In genomic region chr18:23958036-23958435, GRCh38 we compare ENCODE assay signal across 16 cellular contexts. TPM values are rescaled to one million over a fixed set of nuclear protein-coding genes. Genes with fewer than 3 reads are reported as not detected.
DNase-seq lines count a peak whose midpoint lies in the region; ATAC-seq lines count a peak whose summit lies in the region.
"Had no signal": no experiment of that assay in that cellular context is flagged by ENCODE, and none has a peak within 500 bp of the region (broad histone marks: within the 10 kb centered on the region; RNA-seq: fewer than 3 reads in every experiment).

No MANE protein-coding gene starts in this region.

- H3K27ac Mint-ChIP-seq in CD8-positive, alpha-beta memory T cell = no peak overlapping the region
- H3K27ac Mint-ChIP-seq: activated CD4-positive, alpha-beta memory T cell treated with anti-CD3 and anti-CD28 coated beads for 36 hours; activated naive CD4-positive, alpha-beta T cell treated with anti-CD3 and anti-CD28 coated beads, Interleukin-2, amount 10 ng/mL, durations not matched to agents 7 days and 5 days; T-helper 17 cell had no signal

- H3K9ac ChIP-seq in GM23248 = no peak overlapping the region
- H3K9ac ChIP-seq in rectal smooth muscle tissue (ENCODE audit: low read length) = no peak overlapping the region

- no peaks in the 10 kb centered on the region for H3K79me2 ChIP-seq in GM23248 (ENCODE audit: insufficient read depth)
- H3K79me2 ChIP-seq: hepatocyte had no signal

- ATAC-seq in GM19467 (IDR thresholded peaks at IDR 0.05; ENCODE audit: unreplicated experiment) (no peak), HG03442 (IDR thresholded peaks at IDR 0.05; ENCODE audit: unreplicated experiment) (no peak)
- ATAC-seq: T-helper 17 cell had no signal

- POLR2A ChIA-PET in CD8-positive, alpha-beta memory T cell (lab: Charles Lee) = no interaction called here

- H3K27me3 ChIP-seq in GM23248 (replicated peaks; ENCODE audit: insufficient read depth) (no peaks in the 10 kb centered on the region), rectal smooth muscle tissue (ENCODE audit: control insufficient read depth, insufficient read depth, low read length) (no peaks in the 10 kb centered on the region)
- H3K27me3 ChIP-seq in CD8-positive, alpha-beta memory T cell (ENCODE audit: insufficient read depth, low read length, poor library complexity, severe bottlenecking) = no peaks in the 10 kb centered on the region
- H3K27me3 ChIP-seq: hepatocyte had no signal

- DNase-seq in GM23248 = peak; percentile 52
- peak; percentile 66 for DNase-seq in cerebellum (ENCODE audit: low spot score)
- peak; percentile 31 for DNase-seq in inferior parietal cortex (ENCODE audit: extremely low spot score)
- no peak for DNase-seq in CD8-positive, alpha-beta memory T cell
- no peak for DNase-seq in ecto neural progenitor cell (ENCODE audit: low spot score)
- DNase-seq: activated CD4-positive, alpha-beta memory T cell treated with anti-CD3 and anti-CD28 coated beads for 36 hours; activated naive CD4-positive, alpha-beta T cell treated with anti-CD3 and anti-CD28 coated beads, Interleukin-2, amount 10 ng/mL, durations not matched to agents 7 days and 5 days; DMS79 treated with DMSO at 0.1 percent for 48 hours; Karpas-422; OCI-M1; small intestine; T-helper 17 cell had no signal

- H3K4me3 ChIP-seq in GM23248 (no peak overlapping the region), rectal smooth muscle tissue (ENCODE audit: low read length) (no peak overlapping the region)
- no peak overlapping the region for H3K4me3 ChIP-seq in CD8-positive, alpha-beta memory T cell (ENCODE audit: low read length)
- H3K4me3 ChIP-seq: hepatocyte had no signal

- H3K4me3 Mint-ChIP-seq in CD8-positive, alpha-beta memory T cell = no peak overlapping the region
- H3K4me3 Mint-ChIP-seq: activated CD4-positive, alpha-beta memory T cell treated with anti-CD3 and anti-CD28 coated beads for 36 hours; activated naive CD4-positive, alpha-beta T cell treated with anti-CD3 and anti-CD28 coated beads, Interleukin-2, amount 10 ng/mL, durations not matched to agents 7 days and 5 days; T-helper 17 cell had no signal

- CTCF ChIA-PET in CD8-positive, alpha-beta memory T cell (lab: Charles Lee) = no interaction called here

- no peaks in the 10 kb centered on the region for H3K36me3 Mint-ChIP-seq in CD8-positive, alpha-beta memory T cell
- H3K36me3 Mint-ChIP-seq: activated CD4-positive, alpha-beta memory T cell treated with anti-CD3 and anti-CD28 coated beads for 36 hours; activated naive CD4-positive, alpha-beta T cell treated with anti-CD3 and anti-CD28 coated beads, Interleukin-2, amount 10 ng/mL, durations not matched to agents 7 days and 5 days had no signal

- H3K9me3 ChIP-seq in GM23248 (ENCODE audit: low read depth) = no peaks in the 10 kb centered on the region
- H3K9me3 ChIP-seq in CD8-positive, alpha-beta memory T cell (ENCODE audit: low read length) = no peaks in the 10 kb centered on the region

- in situ Hi-C loops in GM23248 (cut with MboI) = no loop called here

- H3K27ac ChIP-seq in GM23248 (no peak overlapping the region), rectal smooth muscle tissue (ENCODE audit: low read depth, low read length) (peak overlapping the region; percentile 54)
- no peak overlapping the region for H3K27ac ChIP-seq in CD8-positive, alpha-beta memory T cell (ENCODE audit: low read depth, low read length)
- H3K27ac ChIP-seq: hepatocyte had no signal

- H2AFZ ChIP-seq in GM23248 = no peak overlapping the region
- H2AFZ ChIP-seq: hepatocyte had no signal

- peaks cover 0 to 4% of the 10 kb centered on the region in 2 donors for H3K27me3 Mint-ChIP-seq in CD8-positive, alpha-beta memory T cell
- H3K27me3 Mint-ChIP-seq: T-helper 17 cell had no signal

- no peaks in the 10 kb centered on the region for H3K36me3 ChIP-seq in GM23248 (ENCODE audit: low read depth)
- no peaks in the 10 kb centered on the region for H3K36me3 ChIP-seq in rectal smooth muscle tissue (ENCODE audit: control insufficient read depth, insufficient read depth, low read length)
- no peaks in the 10 kb centered on the region for H3K36me3 ChIP-seq in CD8-positive, alpha-beta memory T cell (ENCODE audit: insufficient read depth, low read length)

- H3K4me1 Mint-ChIP-seq in CD8-positive, alpha-beta memory T cell = peaks cover 0 to 6% (median 0%) of the 10 kb centered on the region in 3 donors
- H3K4me1 Mint-ChIP-seq: activated naive CD4-positive, alpha-beta T cell treated with anti-CD3 and anti-CD28 coated beads, Interleukin-2, amount 10 ng/mL, durations not matched to agents 7 days and 5 days had no signal

- WGBS in GM23248 (ENCODE audit: low coverage in 1 of 2, low lambda C conversion rate in 2 of 2, missing lambda C conversion rate in 2 of 2), 2 experiments = 11 to 25% methylated on average over 10 of the region's 10 CpGs

- H3K9me3 Mint-ChIP-seq in CD8-positive, alpha-beta memory T cell = no peaks in the 10 kb centered on the region
- H3K9me3 Mint-ChIP-seq: activated CD4-positive, alpha-beta memory T cell treated with anti-CD3 and anti-CD28 coated beads for 36 hours; activated naive CD4-positive, alpha-beta T cell treated with anti-CD3 and anti-CD28 coated beads, Interleukin-2, amount 10 ng/mL, durations not matched to agents 7 days and 5 days had no signal

- H4K20me1 ChIP-seq in GM23248 (ENCODE audit: insufficient read depth) = no peaks in the 10 kb centered on the region

- H3K9me2 ChIP-seq in GM23248 (ENCODE audit: insufficient read depth) = no peaks in the 10 kb centered on the region

- H3K4me2 ChIP-seq in GM23248 (ENCODE audit: unreplicated experiment) = no peak overlapping the region
- H3K4me2 ChIP-seq: hepatocyte had no signal

- no peaks in the 10 kb centered on the region for H3F3A ChIP-seq in GM23248 (ENCODE audit: insufficient read depth)

- H3K4me1 ChIP-seq in GM23248 (ENCODE audit: insufficient read depth) (no peaks in the 10 kb centered on the region), rectal smooth muscle tissue (ENCODE audit: control insufficient read depth, insufficient read depth, low read length) (peaks cover 8% of the 10 kb centered on the region)
- H3K4me1 ChIP-seq in CD8-positive, alpha-beta memory T cell (ENCODE audit: insufficient read depth, low read length) = no peaks in the 10 kb centered on the region

RNA-seq across cellular contexts. Expression of gene TTC39C, which starts 56.5 kb away (rescaled TPM):
- 24.3 and 24.4 TPM in 2 replicates for total RNA-seq in GM23248 (2014; rRNA removed; shearing (Covaris generic))
- polyA plus RNA-seq in GM23248 (2016; fragmentation: Nextera tagmentation; extraction: Ambion mirVana) = 15.7 and 17.3 TPM in 2 replicates
- 37.7 TPM for total RNA-seq in cerebellum
- total RNA-seq in CD8-positive, alpha-beta memory T cell = 10 to 100 TPM; 57.4 to 59.5 TPM
- 80.2 TPM for polyA plus RNA-seq in CD8-positive, alpha-beta memory T cell

Comparison
In these comparisons a context has a peak if more than half of its experiments do, and no peak if none do; other contexts are left out.
1. DNase-seq: peak in GM23248 (single experiment), cerebellum (single experiment) and inferior parietal cortex (single experiment); none in CD8-positive, alpha-beta memory T cell (0 of 5) and ecto neural progenitor cell (single experiment).